8 cellular contexts compared by ENCODE assay signal in the genomic region with DNA sequence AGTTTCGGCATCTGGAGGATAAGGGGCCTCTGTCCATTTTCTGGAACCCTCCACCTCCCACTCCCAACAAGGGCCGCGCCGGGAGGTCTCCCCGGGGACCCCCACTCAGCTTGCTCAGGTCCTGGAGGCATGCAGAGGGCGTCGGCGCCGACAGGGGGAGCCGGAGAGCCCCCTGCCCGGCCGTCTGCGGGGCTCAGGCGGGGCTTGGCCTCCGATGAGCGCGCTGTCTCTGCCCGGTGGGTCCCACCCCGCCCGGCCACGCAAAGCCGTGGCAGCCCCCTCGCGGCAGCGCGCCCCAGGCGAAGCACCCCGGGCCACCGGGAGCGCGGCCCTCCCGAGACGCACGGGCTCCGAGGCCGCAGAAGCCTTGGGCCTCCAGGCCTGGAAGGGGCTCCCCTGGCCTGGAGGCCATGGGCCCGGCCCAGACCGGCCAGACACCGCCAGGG.
A peak's percentile ranks its signal among the peaks of the same experiment; 100 is the strongest.
DNase-seq lines count a peak whose midpoint lies in the region; ATAC-seq and TF ChIP-seq lines count a peak whose summit lies in the region.

No MANE protein-coding gene starts in this region.

- peak; percentile 28; the same call in 1 of the 2 replicates for TF ChIP-seq CTCF in WI38 (IDR thresholded peaks at IDR 0.05; ENCODE audit: low read depth, low read length)
- peak; percentile 91 for TF ChIP-seq CTCF in type B pancreatic cell (conservative IDR thresholded peaks at IDR 0.05)

- no peak overlapping the region for H3K4me3 Mint-ChIP-seq in activated naive CD4-positive, alpha-beta T cell treated with anti-CD3 and anti-CD28 coated beads for 36 hours
- no peak overlapping the region for H3K4me3 Mint-ChIP-seq in type B pancreatic cell

- no peaks in the 10 kb centered on the region for H3K36me3 ChIP-seq in iPS-15b (ENCODE audit: control insufficient read depth, insufficient read depth, low read length)

- CTCF ChIA-PET in activated naive CD4-positive, alpha-beta T cell treated with anti-CD3 and anti-CD28 coated beads for 36 hours (lab: Charles Lee): no interaction called here

- ATAC-seq in HG03520 (IDR thresholded peaks at IDR 0.05; ENCODE audit: unreplicated experiment): no peak

- intact Hi-C loops in activated naive CD4-positive, alpha-beta T cell treated with anti-CD3 and anti-CD28 coated beads for 36 hours (cut with micrococcal nuclease): loop anchor here (10.0 kb wide), 2 partner anchors 182 to 508 kb away; a partner anchor contains a TSS

- no peaks in the 10 kb centered on the region for H3K9me3 Mint-ChIP-seq in activated naive CD4-positive, alpha-beta T cell treated with anti-CD3 and anti-CD28 coated beads for 36 hours
- H3K9me3 Mint-ChIP-seq in type B pancreatic cell: no peaks in the 10 kb centered on the region

- H3K36me3 Mint-ChIP-seq in activated naive CD4-positive, alpha-beta T cell treated with anti-CD3 and anti-CD28 coated beads for 36 hours (ENCODE audit: low read depth): peaks cover 2% of the 10 kb centered on the region
- H3K36me3 Mint-ChIP-seq in type B pancreatic cell: no peaks in the 10 kb centered on the region

- peaks cover 55% of the 10 kb centered on the region for H3K27me3 Mint-ChIP-seq in activated naive CD4-positive, alpha-beta T cell treated with anti-CD3 and anti-CD28 coated beads for 36 hours (ENCODE audit: low read depth)
- peaks cover 77% of the 10 kb centered on the region for H3K27me3 Mint-ChIP-seq in type B pancreatic cell

- no peak overlapping the region for H3K27ac Mint-ChIP-seq in activated naive CD4-positive, alpha-beta T cell treated with anti-CD3 and anti-CD28 coated beads for 36 hours
- no peak overlapping the region for H3K27ac Mint-ChIP-seq in type B pancreatic cell

- H3K9me3 ChIP-seq in iPS-15b (ENCODE audit: control insufficient read depth, insufficient read depth, low read length): no peaks in the 10 kb centered on the region

- H3K4me3 ChIP-seq in WI38 (ENCODE audit: low read depth, low read length) (no peak overlapping the region), iPS-15b (ENCODE audit: low read depth, low read length) (peak overlapping the region; percentile 52)

- H3K4me1 ChIP-seq in iPS-15b (ENCODE audit: control insufficient read depth, insufficient read depth, low read length): peaks cover 15% of the 10 kb centered on the region

- H3K4me1 Mint-ChIP-seq in activated naive CD4-positive, alpha-beta T cell treated with anti-CD3 and anti-CD28 coated beads for 36 hours (ENCODE audit: low read depth): peaks cover 32% of the 10 kb centered on the region
- peaks cover 18% of the 10 kb centered on the region for H3K4me1 Mint-ChIP-seq in type B pancreatic cell (ENCODE audit: unreplicated experiment)

- DNase-seq in activated naive CD4-positive, alpha-beta T cell treated with anti-CD3 and anti-CD28 coated beads for 36 hours: peak; percentile 17
- no peak for DNase-seq in activated naive CD4-positive, alpha-beta T cell treated with Interleukin-2 at 50 U/mL for 16 hours
- no peak for DNase-seq in type B pancreatic cell (ENCODE audit: extremely low spot score, unreplicated experiment)
- no peak for DNase-seq in effector CD4-positive, alpha-beta T cell
- DNase-seq in activated effector memory CD4-positive, alpha-beta T cell treated with Interleukin-2 at 50 U/mL for 16 hours: no peak

- no peak overlapping the region for H3K9ac ChIP-seq in iPS-15b (ENCODE audit: low read depth, low read length)

- peaks cover 57% of the 10 kb centered on the region for H3K27me3 ChIP-seq in iPS-15b (ENCODE audit: control insufficient read depth, insufficient read depth, low read length)
